ENCODE assay signal across 8 cellular contexts in genomic region chrX:147911192-147912022, GRCh38. TPM values are rescaled to one million over a fixed set of nuclear protein-coding genes. Genes with fewer than 3 reads are reported as not detected.
DNase-seq lines count a peak whose midpoint lies in the region; ATAC-seq and TF ChIP-seq lines count a peak whose summit lies in the region.

Gene FMR1 (plus strand): TSS chrX:147911919. CDS start chrX:147912180, 261 bp downstream.

- DNase-seq in AG04450 (ENCODE audit: low read depth, low spot score) (peak; percentile 78), NCI-H2227 treated with DMSO at 0.1 percent for 48 hours (lab: John Stamatoyannopoulos, UW) (peak; percentile 97), mammary epithelial cell (peak; percentile 85), iPS-NIHi7 (ENCODE audit: extremely low spot score) (peak; percentile 87), smooth muscle cell (lab: John Stamatoyannopoulos, UW; ENCODE audit: unreplicated experiment) (peak; percentile 58)

- peak within 1 kb of the TSS; percentile 78 for H3K27ac ChIP-seq in AG04450 (ENCODE audit: low read depth, low read length)
- H3K27ac ChIP-seq in mammary epithelial cell (ENCODE audit: insufficient read depth, low read depth, low read length) = peak within 1 kb of the TSS; percentile 88
- H3K27ac ChIP-seq in smooth muscle cell (ENCODE audit: low read depth) = peak within 1 kb of the TSS; percentile 77

- H4K20me1 ChIP-seq in mammary epithelial cell (ENCODE audit: insufficient read depth, low read length) (no peaks in the 10 kb centered on the region), smooth muscle cell (ENCODE audit: low read depth) (peaks cover 42% of the 10 kb centered on the region)

- no peaks in the 10 kb centered on the region for H3F3A ChIP-seq in smooth muscle cell (ENCODE audit: low read depth)

- 64% methylated on average over 19 of the region's 66 CpGs for WGBS in mammary epithelial cell (ENCODE audit: low coverage, missing lambda C conversion rate)
- WGBS in smooth muscle cell (ENCODE audit: low lambda C conversion rate) = 59% methylated on average over 43 of the region's 66 CpGs

- intact Hi-C loops in mammary epithelial cell (cut with micrococcal nuclease) = loop anchor here (5.0 to 10.0 kb wide), 2 partner anchors 136 to 953 kb away; no protein-coding TSS in a partner anchor

- ATAC-seq in GM18907 (IDR thresholded peaks at IDR 0.05; ENCODE audit: unreplicated experiment) (peak; percentile 87), HG03139 (IDR thresholded peaks at IDR 0.05; ENCODE audit: unreplicated experiment) (peak; percentile 76)

- peak within 1 kb of the TSS; percentile 91 for H3K9ac ChIP-seq in mammary epithelial cell (ENCODE audit: insufficient read depth, low read length)
- peak within 1 kb of the TSS; percentile 72 for H3K9ac ChIP-seq in smooth muscle cell (ENCODE audit: low read depth)

- TF ChIP-seq CTCF in AG04450 (IDR thresholded peaks at IDR 0.05; ENCODE audit: low read depth, low read length) (no peak), WI38 (IDR thresholded peaks at IDR 0.05; ENCODE audit: low read depth, low read length) (no peak), mammary epithelial cell (conservative IDR thresholded peaks at IDR 0.05 in 1 of 2, IDR thresholded peaks at IDR 0.05 in 1 of 2; ENCODE audit: extremely low read depth in 1 of 2, insufficient read depth in 1 of 2, low read depth in 1 of 2, low read length in 2 of 2) (no peak), smooth muscle cell (IDR thresholded peaks at IDR 0.05; ENCODE audit: borderline replicate concordance, insufficient read depth, poor library complexity, severe bottlenecking) (no peak)

- in situ Hi-C loops in mammary epithelial cell (cut with MboI; ENCODE audit: low sequenced_read_pairs in 2 of 2) = no loop called here

- BruUV-seq in mammary epithelial cell (replicated peaks; lab: Mats Ljungman, UMichigan) = no TSS peak

- dilution Hi-C loops in mammary epithelial cell (cut with HindIII; ENCODE audit: low sequenced_read_pairs) = no loop called here

- no peaks in the 10 kb centered on the region for H3K27me3 ChIP-seq in AG04450 (ENCODE audit: control insufficient read depth, insufficient read depth, low read length)
- no peaks in the 10 kb centered on the region for H3K27me3 ChIP-seq in mammary epithelial cell (ENCODE audit: insufficient read depth, low read length)
- H3K27me3 ChIP-seq in smooth muscle cell (ENCODE audit: low read depth) = no peaks in the 10 kb centered on the region

- H3K4me1 ChIP-seq in mammary epithelial cell (ENCODE audit: insufficient read depth, low read length) (no peaks in the 10 kb centered on the region), smooth muscle cell (ENCODE audit: low read depth) (no peaks in the 10 kb centered on the region)

- CTCF ChIA-PET in AG04450 (lab: Charles Lee) = no interaction called here
- CTCF ChIA-PET in mammary epithelial cell (lab: Charles Lee; ENCODE audit: low non-redundant PET) = no interaction called here

- peak within 1 kb of the TSS; percentile 71 for H3K4me3 ChIP-seq in AG04450 (ENCODE audit: low read depth, low read length)
- peak within 1 kb of the TSS; percentile 72 for H3K4me3 ChIP-seq in WI38 (ENCODE audit: low read depth, low read length)
- peak within 1 kb of the TSS; percentile 70 to 76 (median 74) for H3K4me3 ChIP-seq in mammary epithelial cell (replicated peaks in 1 of 3; ENCODE audit: insufficient read depth in 1 of 3, low read depth in 2 of 3, low read length in 3 of 3)
- H3K4me3 ChIP-seq in smooth muscle cell = peak within 1 kb of the TSS; percentile 77

- H3K4me2 ChIP-seq in mammary epithelial cell (ENCODE audit: insufficient read depth, low read depth, low read length) (peak within 1 kb of the TSS; percentile 79), smooth muscle cell (peak within 1 kb of the TSS; percentile 84)

- H3K79me2 ChIP-seq in mammary epithelial cell (ENCODE audit: insufficient read depth, low read length) = peaks cover 45% of the 10 kb centered on the region
- peaks cover 38% of the 10 kb centered on the region for H3K79me2 ChIP-seq in smooth muscle cell (ENCODE audit: low read depth)

- H2AFZ ChIP-seq in mammary epithelial cell (ENCODE audit: low read depth, low read length) = peak within 1 kb of the TSS; percentile 80
- H2AFZ ChIP-seq in smooth muscle cell (ENCODE audit: low read depth) = peak within 1 kb of the TSS; percentile 87

- POLR2A ChIA-PET in AG04450 (lab: Yijun Ruan, JAX) = no interaction called here

- H3K9me3 ChIP-seq in AG04450 (ENCODE audit: control insufficient read depth, insufficient read depth, low read length) = no peaks in the 10 kb centered on the region; the same call in 1 of the 2 replicates
- H3K9me3 ChIP-seq in mammary epithelial cell (replicated peaks; ENCODE audit: insufficient read depth, low read length) = no peaks in the 10 kb centered on the region
- H3K9me3 ChIP-seq in smooth muscle cell (replicated peaks; ENCODE audit: low read depth) = no peaks in the 10 kb centered on the region

- H3K36me3 ChIP-seq in mammary epithelial cell (ENCODE audit: insufficient read depth, low read length) (no peaks in the 10 kb centered on the region), smooth muscle cell (ENCODE audit: low read depth) (no peaks in the 10 kb centered on the region)

RNA-seq across cellular contexts. Expression of gene FMR1, which starts in this region (rescaled TPM):
- 16.9 and 22.4 TPM in 2 replicates for polyA plus RNA-seq in AG04450 (2011; rRNA removed)
- polyA minus RNA-seq in AG04450 (2011; rRNA and poly(A)+ RNA removed) = 18.3 and 23.4 TPM in 2 replicates
- total RNA-seq in mammary epithelial cell = 10 to 100 TPM; 28.2 to 36.3 TPM
- 16.8 TPM for polyA plus RNA-seq in mammary epithelial cell
- 28.5 TPM for polyA minus RNA-seq in mammary epithelial cell
- 35.3 and 52.2 TPM in 2 replicates for total RNA-seq in smooth muscle cell
- polyA plus RNA-seq in smooth muscle cell = 13.9 and 25.1 TPM in 2 replicates

Comparison
In these comparisons a context has a peak if more than half of its experiments do, and no peak if none do; other contexts are left out.
1. Peak in every context shown above with its lines: DNase-seq, ATAC-seq, H3K4me3 ChIP-seq and H3K27ac ChIP-seq.